1 cellular context compared by ENCODE assay signal in the genomic region with DNA sequence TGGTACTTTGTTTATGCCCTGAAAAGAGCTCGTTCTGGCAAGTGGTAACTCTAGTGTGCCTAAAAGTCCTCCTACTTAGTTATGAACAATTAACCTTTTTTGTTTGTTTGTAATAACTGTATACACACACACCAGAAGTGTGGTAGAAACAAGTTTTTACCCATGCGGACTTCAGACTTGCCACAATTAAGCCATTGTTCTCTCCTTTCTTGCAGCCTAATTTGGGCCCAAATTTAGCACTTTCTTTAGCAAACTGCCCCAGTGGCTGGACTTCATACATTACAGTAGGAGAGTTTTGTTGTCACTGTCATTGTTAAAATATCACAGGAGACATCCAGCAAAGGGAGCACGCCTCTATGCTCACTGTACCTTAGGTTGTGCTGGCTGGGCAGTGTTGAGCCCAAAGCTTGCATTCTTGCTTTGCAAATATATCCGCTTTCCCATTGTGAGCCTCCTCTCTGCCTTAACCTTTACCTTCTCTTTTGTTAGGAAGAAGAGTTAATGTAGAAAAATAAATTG.
TF ChIP-seq lines count a peak whose summit lies in the region.

No MANE protein-coding gene starts in this region.

TF ChIP-seq in HepG2, 621 proteins besides CTCF, POLR2A, EP300 and RAD21 (continued from another document and continues in another):
- TF ChIP-seq, protein P1, sequence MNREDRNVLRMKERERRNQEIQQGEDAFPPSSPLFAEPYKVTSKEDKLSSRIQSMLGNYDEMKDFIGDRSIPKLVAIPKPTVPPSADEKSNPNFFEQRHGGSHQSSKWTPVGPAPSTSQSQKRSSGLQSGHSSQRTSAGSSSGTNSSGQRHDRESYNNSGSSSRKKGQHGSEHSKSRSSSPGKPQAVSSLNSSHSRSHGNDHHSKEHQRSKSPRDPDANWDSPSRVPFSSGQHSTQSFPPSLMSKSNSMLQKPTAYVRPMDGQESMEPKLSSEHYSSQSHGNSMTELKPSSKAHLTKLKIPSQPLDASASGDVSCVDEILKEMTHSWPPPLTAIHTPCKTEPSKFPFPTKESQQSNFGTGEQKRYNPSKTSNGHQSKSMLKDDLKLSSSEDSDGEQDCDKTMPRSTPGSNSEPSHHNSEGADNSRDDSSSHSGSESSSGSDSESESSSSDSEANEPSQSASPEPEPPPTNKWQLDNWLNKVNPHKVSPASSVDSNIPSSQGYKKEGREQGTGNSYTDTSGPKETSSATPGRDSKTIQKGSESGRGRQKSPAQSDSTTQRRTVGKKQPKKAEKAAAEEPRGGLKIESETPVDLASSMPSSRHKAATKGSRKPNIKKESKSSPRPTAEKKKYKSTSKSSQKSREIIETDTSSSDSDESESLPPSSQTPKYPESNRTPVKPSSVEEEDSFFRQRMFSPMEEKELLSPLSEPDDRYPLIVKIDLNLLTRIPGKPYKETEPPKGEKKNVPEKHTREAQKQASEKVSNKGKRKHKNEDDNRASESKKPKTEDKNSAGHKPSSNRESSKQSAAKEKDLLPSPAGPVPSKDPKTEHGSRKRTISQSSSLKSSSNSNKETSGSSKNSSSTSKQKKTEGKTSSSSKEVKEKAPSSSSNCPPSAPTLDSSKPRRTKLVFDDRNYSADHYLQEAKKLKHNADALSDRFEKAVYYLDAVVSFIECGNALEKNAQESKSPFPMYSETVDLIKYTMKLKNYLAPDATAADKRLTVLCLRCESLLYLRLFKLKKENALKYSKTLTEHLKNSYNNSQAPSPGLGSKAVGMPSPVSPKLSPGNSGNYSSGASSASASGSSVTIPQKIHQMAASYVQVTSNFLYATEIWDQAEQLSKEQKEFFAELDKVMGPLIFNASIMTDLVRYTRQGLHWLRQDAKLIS (CRISPR knock-in tag; IDR thresholded peaks at IDR 0.05), result no peak
- TF ChIP-seq ZSCAN29 (CRISPR knock-in tag; conservative IDR thresholded peaks at IDR 0.05) (0 out of 2 replicates have a peak, but pooled peaks have one; percentile 26), ZNF446 (CRISPR knock-in tag; IDR thresholded peaks at IDR 0.05) (no peak), ZNF224 (CRISPR knock-in tag; IDR thresholded peaks at IDR 0.05) (no peak), SPEN (CRISPR knock-in tag; IDR thresholded peaks at IDR 0.05; ENCODE audit: low read depth) (no peak), LBX2 (CRISPR knock-in tag; IDR thresholded peaks at IDR 0.05; ENCODE audit: borderline replicate concordance) (no peak), ZBTB25 (CRISPR knock-in tag; IDR thresholded peaks at IDR 0.05) (no peak), SETDB1 (CRISPR knock-in tag; IDR thresholded peaks at IDR 0.05; ENCODE audit: borderline replicate concordance) (no peak), ZNF432 (CRISPR knock-in tag; IDR thresholded peaks at IDR 0.05; ENCODE audit: borderline replicate concordance) (no peak), RELA (CRISPR knock-in tag; IDR thresholded peaks at IDR 0.05) (no peak), BRF2 (CRISPR knock-in tag; IDR thresholded peaks at IDR 0.05) (no peak), THAP11 (CRISPR knock-in tag; IDR thresholded peaks at IDR 0.05) (0 out of 2 replicates have a peak, but pooled peaks have one; percentile 13), ARID5B (CRISPR knock-in tag; IDR thresholded peaks at IDR 0.05) (no peak), NR2F6 (IDR thresholded peaks at IDR 0.05) (no peak), NR2F6 (CRISPR knock-in tag; IDR thresholded peaks at IDR 0.05) (no peak), ARNT2 (CRISPR knock-in tag; IDR thresholded peaks at IDR 0.05; ENCODE audit: low read depth) (no peak), KDM5A (IDR thresholded peaks at IDR 0.05; ENCODE audit: borderline replicate concordance, low read length) (no peak), SOX13 (IDR thresholded peaks at IDR 0.05) (peak; percentile 63; the same call in 1 of the 2 replicates), SOX13 (CRISPR knock-in tag; conservative IDR thresholded peaks at IDR 0.05 in 1 of 2, IDR thresholded peaks at IDR 0.05 in 1 of 2) (peak in 1 of 2 experiments; percentile 73; a peak in 2 of 4 replicates), NR3C1 (CRISPR knock-in tag; IDR thresholded peaks at IDR 0.05) (no peak), ZNF615 (CRISPR knock-in tag; IDR thresholded peaks at IDR 0.05; ENCODE audit: borderline replicate concordance) (no peak), SIN3B (IDR thresholded peaks at IDR 0.05; ENCODE audit: low read length) (no peak), ZNF414 (CRISPR knock-in tag; IDR thresholded peaks at IDR 0.05) (no peak), ZNF766 (CRISPR knock-in tag; IDR thresholded peaks at IDR 0.05; ENCODE audit: borderline replicate concordance) (no peak), ZNF292 (CRISPR knock-in tag; IDR thresholded peaks at IDR 0.05; ENCODE audit: borderline replicate concordance, low read depth) (no peak; the same call in 1 of the 2 replicates), TARDBP (CRISPR knock-in tag; IDR thresholded peaks at IDR 0.05) (peak; percentile 39; the same call in 1 of the 2 replicates), ZNF574 (CRISPR knock-in tag; IDR thresholded peaks at IDR 0.05) (no peak), RCOR2 (CRISPR knock-in tag; IDR thresholded peaks at IDR 0.05) (no peak), MAFK (conservative IDR thresholded peaks at IDR 0.05 in 1 of 2, IDR thresholded peaks at IDR 0.05 in 1 of 2; ENCODE audit: low read length in 2 of 2) (no peak), RFX3 (CRISPR knock-in tag; IDR thresholded peaks at IDR 0.05) (no peak), ZKSCAN5 (CRISPR knock-in tag; IDR thresholded peaks at IDR 0.05) (no peak)
- TF ChIP-seq, protein P2, sequence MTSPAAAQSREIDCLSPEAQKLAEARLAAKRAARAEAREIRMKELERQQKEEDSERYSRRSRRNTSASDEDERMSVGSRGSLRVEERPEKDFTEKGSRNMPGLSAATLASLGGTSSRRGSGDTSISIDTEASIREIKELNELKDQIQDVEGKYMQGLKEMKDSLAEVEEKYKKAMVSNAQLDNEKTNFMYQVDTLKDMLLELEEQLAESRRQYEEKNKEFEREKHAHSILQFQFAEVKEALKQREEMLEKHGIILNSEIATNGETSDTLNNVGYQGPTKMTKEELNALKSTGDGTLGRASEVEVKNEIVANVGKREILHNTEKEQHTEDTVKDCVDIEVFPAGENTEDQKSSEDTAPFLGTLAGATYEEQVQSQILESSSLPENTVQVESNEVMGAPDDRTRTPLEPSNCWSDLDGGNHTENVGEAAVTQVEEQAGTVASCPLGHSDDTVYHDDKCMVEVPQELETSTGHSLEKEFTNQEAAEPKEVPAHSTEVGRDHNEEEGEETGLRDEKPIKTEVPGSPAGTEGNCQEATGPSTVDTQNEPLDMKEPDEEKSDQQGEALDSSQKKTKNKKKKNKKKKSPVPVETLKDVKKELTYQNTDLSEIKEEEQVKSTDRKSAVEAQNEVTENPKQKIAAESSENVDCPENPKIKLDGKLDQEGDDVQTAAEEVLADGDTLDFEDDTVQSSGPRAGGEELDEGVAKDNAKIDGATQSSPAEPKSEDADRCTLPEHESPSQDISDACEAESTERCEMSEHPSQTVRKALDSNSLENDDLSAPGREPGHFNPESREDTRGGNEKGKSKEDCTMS (CRISPR knock-in tag; conservative IDR thresholded peaks at IDR 0.05), result no peak
- TF ChIP-seq, protein P3, sequence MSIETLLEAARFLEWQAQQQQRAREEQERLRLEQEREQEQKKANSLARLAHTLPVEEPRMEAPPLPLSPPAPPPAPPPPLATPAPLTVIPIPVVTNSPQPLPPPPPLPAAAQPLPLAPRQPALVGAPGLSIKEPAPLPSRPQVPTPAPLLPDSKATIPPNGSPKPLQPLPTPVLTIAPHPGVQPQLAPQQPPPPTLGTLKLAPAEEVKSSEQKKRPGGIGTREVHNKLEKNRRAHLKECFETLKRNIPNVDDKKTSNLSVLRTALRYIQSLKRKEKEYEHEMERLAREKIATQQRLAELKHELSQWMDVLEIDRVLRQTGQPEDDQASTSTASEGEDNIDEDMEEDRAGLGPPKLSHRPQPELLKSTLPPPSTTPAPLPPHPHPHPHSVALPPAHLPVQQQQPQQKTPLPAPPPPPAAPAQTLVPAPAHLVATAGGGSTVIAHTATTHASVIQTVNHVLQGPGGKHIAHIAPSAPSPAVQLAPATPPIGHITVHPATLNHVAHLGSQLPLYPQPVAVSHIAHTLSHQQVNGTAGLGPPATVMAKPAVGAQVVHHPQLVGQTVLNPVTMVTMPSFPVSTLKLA (IDR thresholded peaks at IDR 0.05), result no peak
- TF ChIP-seq, protein P4, sequence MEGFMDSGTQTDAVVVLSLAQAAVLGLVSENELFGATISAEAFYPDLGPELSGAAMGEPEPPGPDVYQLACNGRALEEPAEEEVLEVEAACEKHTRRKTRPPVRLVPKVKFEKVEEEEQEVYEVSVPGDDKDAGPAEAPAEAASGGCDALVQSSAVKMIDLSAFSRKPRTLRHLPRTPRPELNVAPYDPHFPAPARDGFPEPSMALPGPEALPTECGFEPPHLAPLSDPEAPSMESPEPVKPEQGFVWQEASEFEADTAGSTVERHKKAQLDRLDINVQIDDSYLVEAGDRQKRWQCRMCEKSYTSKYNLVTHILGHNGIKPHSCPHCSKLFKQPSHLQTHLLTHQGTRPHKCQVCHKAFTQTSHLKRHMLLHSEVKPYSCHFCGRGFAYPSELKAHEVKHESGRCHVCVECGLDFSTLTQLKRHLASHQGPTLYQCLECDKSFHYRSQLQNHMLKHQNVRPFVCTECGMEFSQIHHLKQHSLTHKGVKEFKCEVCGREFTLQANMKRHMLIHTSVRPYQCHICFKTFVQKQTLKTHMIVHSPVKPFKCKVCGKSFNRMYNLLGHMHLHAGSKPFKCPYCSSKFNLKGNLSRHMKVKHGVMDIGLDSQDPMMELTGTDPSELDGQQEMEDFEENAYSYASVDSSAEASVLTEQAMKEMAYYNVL (CRISPR knock-in tag; IDR thresholded peaks at IDR 0.05; ENCODE audit: borderline replicate concordance), result no peak
